9 cellular contexts compared by ENCODE assay signal in the genomic region with DNA sequence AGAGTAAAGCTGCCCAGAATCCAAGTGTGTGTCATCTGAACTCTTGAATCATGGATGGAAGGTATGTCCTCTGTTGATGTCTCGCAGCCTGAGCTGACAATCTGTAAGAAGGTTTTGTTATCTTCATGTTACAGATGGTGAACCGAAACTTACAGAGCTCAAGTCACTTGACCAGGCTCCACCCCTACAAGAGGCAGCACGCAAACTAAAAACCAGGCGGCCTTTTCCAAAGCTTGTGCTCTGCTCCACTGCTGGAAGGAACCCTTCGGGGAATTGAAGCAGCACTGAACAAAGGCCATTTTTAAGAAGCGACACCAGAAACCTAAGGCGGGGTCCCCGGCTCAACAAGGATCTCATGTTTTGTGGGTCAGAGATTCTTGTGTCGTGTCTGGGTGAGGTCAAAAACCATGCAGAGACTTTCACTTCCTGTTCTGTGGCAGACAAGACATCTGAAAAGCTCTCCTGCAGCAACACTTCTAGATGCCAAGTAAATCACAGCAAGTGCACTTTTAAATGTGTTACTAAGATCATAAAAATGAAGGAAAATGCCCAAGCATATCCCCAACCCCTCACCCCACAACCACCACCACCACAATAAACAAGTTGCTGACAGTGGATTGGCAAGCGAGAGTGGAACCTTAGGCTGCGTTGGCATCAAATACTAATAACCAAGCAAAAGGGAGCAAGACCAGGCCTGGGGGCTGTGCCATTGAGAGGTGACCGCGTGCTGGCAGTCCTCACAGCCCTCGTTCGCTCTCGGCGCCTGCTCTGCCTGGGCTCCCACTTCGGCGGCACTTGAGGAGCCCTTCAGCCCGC. TPM values are rescaled to one million over a fixed set of nuclear protein-coding genes. Genes with fewer than 3 reads are reported as not detected.
DNase-seq lines count a peak whose midpoint lies in the region; ATAC-seq and TF ChIP-seq lines count a peak whose summit lies in the region.
"Had no signal": no experiment of that assay in that cellular context is flagged by ENCODE, and none has a peak within 500 bp of the region (broad histone marks: within the 10 kb centered on the region; RNA-seq: fewer than 3 reads in every experiment).

No MANE protein-coding gene starts in this region.

- TF ChIP-seq EP300 in SK-N-SH (IDR thresholded peaks at IDR 0.05; ENCODE audit: borderline replicate concordance in 1 of 2, low read depth in 1 of 2, low read length in 1 of 2), result no peak

- peaks cover 3% of the 10 kb centered on the region for H3K27me3 Mint-ChIP-seq in activated CD8-positive, alpha-beta T cell treated with anti-CD3 and anti-CD28 coated beads for 36 hours
- H3K27me3 Mint-ChIP-seq in naive thymus-derived CD8-positive, alpha-beta T cell, result peaks cover 0 to 11% (median 3%) of the 10 kb centered on the region in 5 donors

- no peaks in the 10 kb centered on the region for H3K9me3 ChIP-seq in SK-N-SH

- no peak overlapping the region for H3K9ac ChIP-seq in SK-N-SH

- CTCF ChIA-PET in activated CD8-positive, alpha-beta T cell treated with anti-CD3 and anti-CD28 coated beads for 36 hours (lab: Charles Lee), result interaction anchor here (0.8 to 1.8 kb wide), 5 partner anchors 12 to 277 kb away, joined by 3 to 10 read pairs (median 5); a partner anchor contains a TSS
- CTCF ChIA-PET in SK-N-SH (lab: Yijun Ruan, JAX), result interaction anchor here (0.8 kb wide), 1 partner anchor 12 kb away, joined by 3 read pairs; no protein-coding TSS in a partner anchor
- CTCF ChIA-PET in RWPE1 (lab: Yijun Ruan, JAX), result interaction anchor here (0.7 kb wide), 1 partner anchor 22 kb away, joined by 3 read pairs; no protein-coding TSS in a partner anchor

- no peak overlapping the region for H2AFZ ChIP-seq in SK-N-SH (ENCODE audit: low read depth)

- 97% methylated on average over 19 of the region's 20 CpGs for WGBS in SK-N-SH (ENCODE audit: low lambda C conversion rate)

- DNase-seq in CD1c-positive myeloid dendritic cell (ENCODE audit: extremely low spot score), result peak; percentile 89
- DNase-seq in activated CD8-positive, alpha-beta T cell treated with anti-CD3 and anti-CD28 coated beads for 36 hours, result peak; percentile 51
- DNase-seq in naive thymus-derived CD8-positive, alpha-beta T cell, result peak in 6 of 10 donors; percentile 20 to 68 (median 50)
- DNase-seq in occipital lobe (lab: John Stamatoyannopoulos, UW), result no peak
- DNase-seq in SK-N-SH, result no peak
- DNase-seq in RWPE1 (ENCODE audit: low spot score), result no peak

- no peak overlapping the region for H3K4me2 ChIP-seq in SK-N-SH

- H3K9me2 ChIP-seq in SK-N-SH, result no peaks in the 10 kb centered on the region

- H4K20me1 ChIP-seq in SK-N-SH (ENCODE audit: insufficient read depth), result no peaks in the 10 kb centered on the region

- H3K27ac Mint-ChIP-seq in activated CD8-positive, alpha-beta T cell treated with anti-CD3 and anti-CD28 coated beads for 36 hours, result peak overlapping the region; percentile 80
- H3K27ac Mint-ChIP-seq in naive thymus-derived CD8-positive, alpha-beta T cell, result peak overlapping the region; percentile 81 to 99 (median 96)
- H3K27ac Mint-ChIP-seq: mesothelial cell of epicardium had no signal

- no peak overlapping the region for H3K4me3 ChIP-seq in SK-N-SH (ENCODE audit: low read depth in 2 of 2, low read length in 1 of 2)

- no peak overlapping the region for H3K27ac ChIP-seq in SK-N-SH (ENCODE audit: low read depth in 2 of 2, low read length in 1 of 2)
- H3K27ac ChIP-seq in RWPE1, result no peak overlapping the region

- H3K27me3 ChIP-seq in SK-N-SH (ENCODE audit: insufficient read depth), result no peaks in the 10 kb centered on the region

- ATAC-seq in GM19438 (IDR thresholded peaks at IDR 0.05; ENCODE audit: low read depth, unreplicated experiment) (peak; percentile 55), HG03432 (IDR thresholded peaks at IDR 0.05; ENCODE audit: unreplicated experiment) (peak; percentile 78)
- peak; percentile 11 for ATAC-seq in activated CD8-positive, alpha-beta T cell treated with anti-CD3 and anti-CD28 coated beads for 36 hours
- peak; percentile 43 to 52 for ATAC-seq in naive thymus-derived CD8-positive, alpha-beta T cell

- no peak for TF ChIP-seq CTCF in activated CD8-positive, alpha-beta T cell treated with anti-CD3 and anti-CD28 coated beads for 36 hours (IDR thresholded peaks at IDR 0.05)
- TF ChIP-seq CTCF in SK-N-SH (IDR thresholded peaks at IDR 0.05) (no peak), RWPE1 (conservative IDR thresholded peaks at IDR 0.05; ENCODE audit: low read depth) (no peak)

- H3F3A ChIP-seq in SK-N-SH (replicated peaks; ENCODE audit: insufficient read depth), result no peaks in the 10 kb centered on the region

- H3K36me3 ChIP-seq in SK-N-SH (replicated peaks in 1 of 2; ENCODE audit: control insufficient read depth in 1 of 2, insufficient read depth in 2 of 2, low read length in 1 of 2), result no peaks in the 10 kb centered on the region

- H3K79me2 ChIP-seq in SK-N-SH (ENCODE audit: insufficient read depth), result no peaks in the 10 kb centered on the region

- intact Hi-C loops in activated CD8-positive, alpha-beta T cell treated with anti-CD3 and anti-CD28 coated beads for 36 hours (cut with micrococcal nuclease), result no loop called here

- H3K9me3 Mint-ChIP-seq in activated CD8-positive, alpha-beta T cell treated with anti-CD3 and anti-CD28 coated beads for 36 hours, result no peaks in the 10 kb centered on the region
- H3K9me3 Mint-ChIP-seq in naive thymus-derived CD8-positive, alpha-beta T cell, result no peaks in the 10 kb centered on the region

- POLR2A ChIA-PET in activated CD8-positive, alpha-beta T cell treated with anti-CD3 and anti-CD28 coated beads for 36 hours (lab: Charles Lee), result interaction anchor here (0.9 to 2.1 kb wide), 5 partner anchors 8 to 42 kb away, joined by 3 to 9 read pairs (median 6); a partner anchor contains a TSS
- POLR2A ChIA-PET in naive thymus-derived CD8-positive, alpha-beta T cell (lab: Charles Lee), result interaction anchor here (0.6 to 5.4 kb wide), 12 partner anchors 11 to 879 kb away, joined by 3 to 53 read pairs (median 6); a partner anchor contains a TSS
- POLR2A ChIA-PET in SK-N-SH (lab: Yijun Ruan, JAX), result no interaction called here
- POLR2A ChIA-PET in RWPE1 (lab: Yijun Ruan, JAX; ENCODE audit: low non-redundant PET), result no interaction called here

- peaks cover 0 to 11% of the 10 kb centered on the region in 2 experiments; a peak in 1 of 4 replicates for H3K4me1 ChIP-seq in SK-N-SH (ENCODE audit: control insufficient read depth in 1 of 2, insufficient read depth in 2 of 2, low read depth in 1 of 2, low read length in 1 of 2)

- H3K4me3 Mint-ChIP-seq in activated CD8-positive, alpha-beta T cell treated with anti-CD3 and anti-CD28 coated beads for 36 hours, result peak overlapping the region; percentile 47
- peak overlapping the region; percentile 59 to 89 (median 80) for H3K4me3 Mint-ChIP-seq in naive thymus-derived CD8-positive, alpha-beta T cell
- H3K4me3 Mint-ChIP-seq: mesothelial cell of epicardium had no signal

- H3K4me1 Mint-ChIP-seq in activated CD8-positive, alpha-beta T cell treated with anti-CD3 and anti-CD28 coated beads for 36 hours (ENCODE audit: low read depth), result peaks cover 44% of the 10 kb centered on the region
- H3K4me1 Mint-ChIP-seq in naive thymus-derived CD8-positive, alpha-beta T cell, result peaks cover 25 to 59% (median 55%) of the 10 kb centered on the region in 4 donors

- no peak for TF ChIP-seq RAD21 in SK-N-SH (IDR thresholded peaks at IDR 0.05; ENCODE audit: low read length)

- H3K36me3 Mint-ChIP-seq in activated CD8-positive, alpha-beta T cell treated with anti-CD3 and anti-CD28 coated beads for 36 hours (ENCODE audit: low read depth), result peaks cover 18% of the 10 kb centered on the region
- no peaks in the 10 kb centered on the region for H3K36me3 Mint-ChIP-seq in naive thymus-derived CD8-positive, alpha-beta T cell

TF ChIP-seq in SK-N-SH, 30 proteins besides CTCF, POLR2A, EP300 and RAD21 (continues in another document):
- no peak for TF ChIP-seq SMC3 (IDR thresholded peaks at IDR 0.05; ENCODE audit: low read depth, low read length)
- TF ChIP-seq, protein P1, sequence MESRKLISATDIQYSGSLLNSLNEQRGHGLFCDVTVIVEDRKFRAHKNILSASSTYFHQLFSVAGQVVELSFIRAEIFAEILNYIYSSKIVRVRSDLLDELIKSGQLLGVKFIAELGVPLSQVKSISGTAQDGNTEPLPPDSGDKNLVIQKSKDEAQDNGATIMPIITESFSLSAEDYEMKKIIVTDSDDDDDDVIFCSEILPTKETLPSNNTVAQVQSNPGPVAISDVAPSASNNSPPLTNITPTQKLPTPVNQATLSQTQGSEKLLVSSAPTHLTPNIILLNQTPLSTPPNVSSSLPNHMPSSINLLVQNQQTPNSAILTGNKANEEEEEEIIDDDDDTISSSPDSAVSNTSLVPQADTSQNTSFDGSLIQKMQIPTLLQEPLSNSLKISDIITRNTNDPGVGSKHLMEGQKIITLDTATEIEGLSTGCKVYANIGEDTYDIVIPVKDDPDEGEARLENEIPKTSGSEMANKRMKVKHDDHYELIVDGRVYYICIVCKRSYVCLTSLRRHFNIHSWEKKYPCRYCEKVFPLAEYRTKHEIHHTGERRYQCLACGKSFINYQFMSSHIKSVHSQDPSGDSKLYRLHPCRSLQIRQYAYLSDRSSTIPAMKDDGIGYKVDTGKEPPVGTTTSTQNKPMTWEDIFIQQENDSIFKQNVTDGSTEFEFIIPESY (IDR thresholded peaks at IDR 0.05; ENCODE audit: borderline replicate concordance, low read depth), result no peak
- TF ChIP-seq GATA2 (CRISPR knock-in tag; IDR thresholded peaks at IDR 0.05), result no peak

RNA-seq across cellular contexts. Expression of a gene that starts 27.3 kb away (rescaled TPM):
- total RNA-seq in activated CD8-positive, alpha-beta T cell treated with anti-CD3 and anti-CD28 coated beads for 36 hours, result 10 to 100 TPM; 23.8 to 24.7 TPM
- 10 to 100 TPM; 21.0 to 21.4 TPM for total RNA-seq in naive thymus-derived CD8-positive, alpha-beta T cell
- 10 to 100 TPM; 37.9 to 48.1 (median 39.0) TPM for polyA plus RNA-seq in naive thymus-derived CD8-positive, alpha-beta T cell
- 8.0 TPM for total RNA-seq in occipital lobe
- 19.2 and 22.5 TPM in 2 replicates for polyA plus RNA-seq in SK-N-SH (2012; rRNA removed)
- polyA plus RNA-seq in SK-N-SH (2012; cell fraction: cytosol; rRNA removed), result 18.9 and 20.4 TPM in 2 replicates
- 14.6 and 18.6 TPM in 2 replicates for polyA plus RNA-seq in SK-N-SH (2012; cell fraction: nucleus; rRNA removed)

RNA-seq across cellular contexts. Expression of a gene that starts 41.3 kb away (rescaled TPM):
- total RNA-seq in activated CD8-positive, alpha-beta T cell treated with anti-CD3 and anti-CD28 coated beads for 36 hours, result 1 to 10 TPM; 8.8 to 9.0 TPM
- 10 to 100 TPM; 31.0 to 35.3 TPM for total RNA-seq in naive thymus-derived CD8-positive, alpha-beta T cell
- 10 to 100 TPM in 2 of 3 donors, 1 to 10 TPM in 1; 9.5 to 17.5 (median 11.2) TPM for polyA plus RNA-seq in naive thymus-derived CD8-positive, alpha-beta T cell
- 5.3 TPM for total RNA-seq in occipital lobe
- 12.0 and 15.7 TPM in 2 replicates for polyA plus RNA-seq in SK-N-SH (2012; rRNA removed)
- 13.2 and 14.1 TPM in 2 replicates for polyA plus RNA-seq in SK-N-SH (2012; cell fraction: cytosol; rRNA removed)
- polyA plus RNA-seq in SK-N-SH (2012; cell fraction: nucleus; rRNA removed), result 20.4 and 28.0 TPM in 2 replicates

RNA-seq across cellular contexts. Expression of a gene that starts 55.7 kb away (rescaled TPM):
- 10 to 100 TPM; 52.2 to 53.8 TPM for total RNA-seq in activated CD8-positive, alpha-beta T cell treated with anti-CD3 and anti-CD28 coated beads for 36 hours
- 100 to 1,000 TPM; 125 to 134 TPM for total RNA-seq in naive thymus-derived CD8-positive, alpha-beta T cell
- polyA plus RNA-seq in naive thymus-derived CD8-positive, alpha-beta T cell, result 100 to 1,000 TPM; 128 to 152 (median 141) TPM
- total RNA-seq in occipital lobe, result 12.3 TPM
- 102 and 111 TPM in 2 replicates for polyA plus RNA-seq in SK-N-SH (2012; rRNA removed)
- polyA plus RNA-seq in SK-N-SH (2012; cell fraction: cytosol; rRNA removed), result 109 TPM in 2 replicates
- 123 and 128 TPM in 2 replicates for polyA plus RNA-seq in SK-N-SH (2012; cell fraction: nucleus; rRNA removed)

Comparison
In these comparisons a context has a peak if more than half of its experiments do, and no peak if none do; other contexts are left out.
1. DNase-seq: peak in CD1c-positive myeloid dendritic cell (single experiment), activated CD8-positive, alpha-beta T cell treated with anti-CD3 and anti-CD28 coated beads for 36 hours (single experiment) and naive thymus-derived CD8-positive, alpha-beta T cell (6 of 10); none in occipital lobe (single experiment), SK-N-SH (single experiment) and RWPE1 (single experiment).
2. ATAC-seq: peak in every context shown above with its lines; median percentile 78 in HG03432; 55 in GM19438; 48 in naive thymus-derived CD8-positive, alpha-beta T cell; 11 in activated CD8-positive, alpha-beta T cell treated with anti-CD3 and anti-CD28 coated beads for 36 hours.
3. POLR2A ChIA-PET loops: an anchor here in activated CD8-positive, alpha-beta T cell treated with anti-CD3 and anti-CD28 coated beads for 36 hours (0.9 to 2.1 kb wide) and naive thymus-derived CD8-positive, alpha-beta T cell (0.6 to 5.4 kb wide); none called in SK-N-SH and RWPE1.